In the genomic region with DNA sequence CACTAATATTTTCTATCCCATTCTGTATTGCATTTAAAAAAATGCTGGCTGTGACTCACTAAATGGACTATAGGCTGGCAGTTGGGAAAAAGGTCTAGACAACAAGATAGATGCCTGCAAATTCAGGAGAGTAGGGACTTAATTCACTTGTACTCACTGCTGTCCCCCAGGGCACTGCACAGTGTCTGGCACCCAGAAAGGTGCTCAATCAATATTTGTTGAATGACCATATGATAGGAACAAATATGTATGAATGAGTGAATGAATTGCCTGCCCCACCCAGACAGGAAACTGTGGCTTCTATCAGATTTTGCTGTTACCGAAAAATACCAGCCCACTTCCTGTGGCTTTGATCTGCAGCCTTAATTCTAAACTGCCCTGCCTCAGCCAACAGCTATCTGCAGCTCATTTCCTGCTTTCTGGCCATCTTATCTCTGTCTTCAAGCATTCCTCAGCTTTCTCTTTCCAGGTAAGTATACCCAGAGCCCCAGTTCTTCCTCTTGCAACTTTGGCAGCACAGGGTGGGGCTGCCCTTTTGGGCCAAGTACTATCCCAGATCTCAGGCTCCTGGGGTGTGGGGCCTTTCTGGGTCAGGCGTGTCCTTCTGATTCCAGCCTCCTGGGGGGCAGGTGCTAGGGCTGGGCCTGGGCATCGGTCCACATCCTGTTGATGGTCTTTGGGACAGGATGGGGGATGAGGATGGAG, we compare ENCODE assay signal across 1 cellular context.
TF ChIP-seq lines count a peak whose summit lies in the region.

No MANE protein-coding gene starts in this region.

TF ChIP-seq in GM12878, 131 proteins besides CTCF, POLR2A, EP300 and RAD21 (continued from another document and continues in another):
- TF ChIP-seq ATF7 (IDR thresholded peaks at IDR 0.05; ENCODE audit: low read depth) (0 out of 2 replicates have a peak, but pooled peaks have one; percentile 20), PML (IDR thresholded peaks at IDR 0.05; ENCODE audit: low read length) (no peak), CREB1 (IDR thresholded peaks at IDR 0.05; ENCODE audit: low read depth) (no peak), PAX8 (IDR thresholded peaks at IDR 0.05) (no peak), CHD1 (IDR thresholded peaks at IDR 0.05; ENCODE audit: low read depth, low read length) (no peak), JUND (IDR thresholded peaks at IDR 0.05; ENCODE audit: low read depth, low read length) (no peak), EGR1 (IDR thresholded peaks at IDR 0.05; ENCODE audit: borderline replicate concordance in 1 of 2, low read depth in 2 of 2, low read length in 2 of 2) (no peak), SPI1 (IDR thresholded peaks at IDR 0.05; ENCODE audit: borderline replicate concordance, insufficient read depth, low read depth, low read length) (peak; percentile 44; the same call in 1 of the 2 replicates), ZNF592 (IDR thresholded peaks at IDR 0.05) (no peak), ZBTB11 (CRISPR knock-in tag; IDR thresholded peaks at IDR 0.05) (no peak), ZNF24 (IDR thresholded peaks at IDR 0.05) (peak; percentile 98), CUX1 (IDR thresholded peaks at IDR 0.05; ENCODE audit: insufficient replicate concordance, low read depth, low read length) (peak; percentile 67), NR2F1 (conservative IDR thresholded peaks at IDR 0.05) (no peak), SP1 (IDR thresholded peaks at IDR 0.05; ENCODE audit: low read depth, low read length) (peak; percentile 35), ZNF384 (IDR thresholded peaks at IDR 0.05; ENCODE audit: borderline replicate concordance, low read depth, low read length) (no peak), POLR2AphosphoS5 (IDR thresholded peaks at IDR 0.05; ENCODE audit: low read length) (no peak), ZNF274 (IDR thresholded peaks at IDR 0.05; ENCODE audit: insufficient read depth, insufficient read length) (no peak), STAT3 (IDR thresholded peaks at IDR 0.05; ENCODE audit: low read depth, low read length) (no peak), GATAD2B (conservative IDR thresholded peaks at IDR 0.05; ENCODE audit: low read depth) (no peak; the same call in 1 of the 2 replicates), MAX (IDR thresholded peaks at IDR 0.05; ENCODE audit: low read depth, low read length) (no peak), ETV6 (conservative IDR thresholded peaks at IDR 0.05 in 1 of 2, IDR thresholded peaks at IDR 0.05 in 1 of 2; ENCODE audit: borderline replicate concordance in 1 of 2, low read depth in 1 of 2) (peak in 1 of 2 experiments; percentile 94; a peak in 2 of 4 replicates), NBN (IDR thresholded peaks at IDR 0.05) (no peak)
- TF ChIP-seq, protein P1, sequence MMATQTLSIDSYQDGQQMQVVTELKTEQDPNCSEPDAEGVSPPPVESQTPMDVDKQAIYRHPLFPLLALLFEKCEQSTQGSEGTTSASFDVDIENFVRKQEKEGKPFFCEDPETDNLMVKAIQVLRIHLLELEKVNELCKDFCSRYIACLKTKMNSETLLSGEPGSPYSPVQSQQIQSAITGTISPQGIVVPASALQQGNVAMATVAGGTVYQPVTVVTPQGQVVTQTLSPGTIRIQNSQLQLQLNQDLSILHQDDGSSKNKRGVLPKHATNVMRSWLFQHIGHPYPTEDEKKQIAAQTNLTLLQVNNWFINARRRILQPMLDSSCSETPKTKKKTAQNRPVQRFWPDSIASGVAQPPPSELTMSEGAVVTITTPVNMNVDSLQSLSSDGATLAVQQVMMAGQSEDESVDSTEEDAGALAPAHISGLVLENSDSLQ (IDR thresholded peaks at IDR 0.05) = no peak
- TF ChIP-seq, protein P2, sequence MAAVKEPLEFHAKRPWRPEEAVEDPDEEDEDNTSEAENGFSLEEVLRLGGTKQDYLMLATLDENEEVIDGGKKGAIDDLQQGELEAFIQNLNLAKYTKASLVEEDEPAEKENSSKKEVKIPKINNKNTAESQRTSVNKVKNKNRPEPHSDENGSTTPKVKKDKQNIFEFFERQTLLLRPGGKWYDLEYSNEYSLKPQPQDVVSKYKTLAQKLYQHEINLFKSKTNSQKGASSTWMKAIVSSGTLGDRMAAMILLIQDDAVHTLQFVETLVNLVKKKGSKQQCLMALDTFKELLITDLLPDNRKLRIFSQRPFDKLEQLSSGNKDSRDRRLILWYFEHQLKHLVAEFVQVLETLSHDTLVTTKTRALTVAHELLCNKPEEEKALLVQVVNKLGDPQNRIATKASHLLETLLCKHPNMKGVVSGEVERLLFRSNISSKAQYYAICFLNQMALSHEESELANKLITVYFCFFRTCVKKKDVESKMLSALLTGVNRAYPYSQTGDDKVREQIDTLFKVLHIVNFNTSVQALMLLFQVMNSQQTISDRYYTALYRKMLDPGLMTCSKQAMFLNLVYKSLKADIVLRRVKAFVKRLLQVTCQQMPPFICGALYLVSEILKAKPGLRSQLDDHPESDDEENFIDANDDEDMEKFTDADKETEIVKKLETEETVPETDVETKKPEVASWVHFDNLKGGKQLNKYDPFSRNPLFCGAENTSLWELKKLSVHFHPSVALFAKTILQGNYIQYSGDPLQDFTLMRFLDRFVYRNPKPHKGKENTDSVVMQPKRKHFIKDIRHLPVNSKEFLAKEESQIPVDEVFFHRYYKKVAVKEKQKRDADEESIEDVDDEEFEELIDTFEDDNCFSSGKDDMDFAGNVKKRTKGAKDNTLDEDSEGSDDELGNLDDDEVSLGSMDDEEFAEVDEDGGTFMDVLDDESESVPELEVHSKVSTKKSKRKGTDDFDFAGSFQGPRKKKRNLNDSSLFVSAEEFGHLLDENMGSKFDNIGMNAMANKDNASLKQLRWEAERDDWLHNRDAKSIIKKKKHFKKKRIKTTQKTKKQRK (IDR thresholded peaks at IDR 0.05; ENCODE audit: low read depth, low read length) = no peak
- TF ChIP-seq, protein P3, sequence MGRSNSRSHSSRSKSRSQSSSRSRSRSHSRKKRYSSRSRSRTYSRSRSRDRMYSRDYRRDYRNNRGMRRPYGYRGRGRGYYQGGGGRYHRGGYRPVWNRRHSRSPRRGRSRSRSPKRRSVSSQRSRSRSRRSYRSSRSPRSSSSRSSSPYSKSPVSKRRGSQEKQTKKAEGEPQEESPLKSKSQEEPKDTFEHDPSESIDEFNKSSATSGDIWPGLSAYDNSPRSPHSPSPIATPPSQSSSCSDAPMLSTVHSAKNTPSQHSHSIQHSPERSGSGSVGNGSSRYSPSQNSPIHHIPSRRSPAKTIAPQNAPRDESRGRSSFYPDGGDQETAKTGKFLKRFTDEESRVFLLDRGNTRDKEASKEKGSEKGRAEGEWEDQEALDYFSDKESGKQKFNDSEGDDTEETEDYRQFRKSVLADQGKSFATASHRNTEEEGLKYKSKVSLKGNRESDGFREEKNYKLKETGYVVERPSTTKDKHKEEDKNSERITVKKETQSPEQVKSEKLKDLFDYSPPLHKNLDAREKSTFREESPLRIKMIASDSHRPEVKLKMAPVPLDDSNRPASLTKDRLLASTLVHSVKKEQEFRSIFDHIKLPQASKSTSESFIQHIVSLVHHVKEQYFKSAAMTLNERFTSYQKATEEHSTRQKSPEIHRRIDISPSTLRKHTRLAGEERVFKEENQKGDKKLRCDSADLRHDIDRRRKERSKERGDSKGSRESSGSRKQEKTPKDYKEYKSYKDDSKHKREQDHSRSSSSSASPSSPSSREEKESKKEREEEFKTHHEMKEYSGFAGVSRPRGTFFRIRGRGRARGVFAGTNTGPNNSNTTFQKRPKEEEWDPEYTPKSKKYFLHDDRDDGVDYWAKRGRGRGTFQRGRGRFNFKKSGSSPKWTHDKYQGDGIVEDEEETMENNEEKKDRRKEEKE (IDR thresholded peaks at IDR 0.05) = no peak
- TF ChIP-seq, protein P4, sequence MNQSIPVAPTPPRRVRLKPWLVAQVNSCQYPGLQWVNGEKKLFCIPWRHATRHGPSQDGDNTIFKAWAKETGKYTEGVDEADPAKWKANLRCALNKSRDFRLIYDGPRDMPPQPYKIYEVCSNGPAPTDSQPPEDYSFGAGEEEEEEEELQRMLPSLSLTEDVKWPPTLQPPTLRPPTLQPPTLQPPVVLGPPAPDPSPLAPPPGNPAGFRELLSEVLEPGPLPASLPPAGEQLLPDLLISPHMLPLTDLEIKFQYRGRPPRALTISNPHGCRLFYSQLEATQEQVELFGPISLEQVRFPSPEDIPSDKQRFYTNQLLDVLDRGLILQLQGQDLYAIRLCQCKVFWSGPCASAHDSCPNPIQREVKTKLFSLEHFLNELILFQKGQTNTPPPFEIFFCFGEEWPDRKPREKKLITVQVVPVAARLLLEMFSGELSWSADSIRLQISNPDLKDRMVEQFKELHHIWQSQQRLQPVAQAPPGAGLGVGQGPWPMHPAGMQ (IDR thresholded peaks at IDR 0.05; ENCODE audit: borderline replicate concordance) = no peak
